ENCODE assay signal across 8 cellular contexts in genomic region chr6:56370591-56371198, GRCh38.
DNase-seq lines count a peak whose midpoint lies in the region; ATAC-seq and TF ChIP-seq lines count a peak whose summit lies in the region.

No MANE protein-coding gene starts in this region.

- peaks cover 14% of the 10 kb centered on the region for H3K4me1 ChIP-seq in right cardiac atrium (ENCODE audit: control insufficient read depth, insufficient read depth, low read length)

- POLR2A ChIA-PET in WTC11 (lab: Charles Lee): no interaction called here

- peak overlapping the region; percentile 58 for H3K27ac ChIP-seq in right cardiac atrium (ENCODE audit: low read length)

- H3K27ac Mint-ChIP-seq in WTC11: no peak overlapping the region

- H3K9me3 Mint-ChIP-seq in WTC11: no peaks in the 10 kb centered on the region

- peaks cover 15% of the 10 kb centered on the region for H3K4me1 Mint-ChIP-seq in WTC11

- 30% methylated on average over 1 of the region's 1 CpG for WGBS in right cardiac atrium

- CTCF ChIA-PET in WTC11 (lab: Charles Lee): interaction anchor here (0.6 to 2.1 kb wide), 13 partner anchors 17 to 225 kb away, joined by 3 to 9 read pairs (median 4); no protein-coding TSS in a partner anchor

- H3K4me3 ChIP-seq in GM12865 (ENCODE audit: low read depth, low read length) (no peak overlapping the region), right cardiac atrium (ENCODE audit: low read length) (no peak overlapping the region)

- no peaks in the 10 kb centered on the region for H3K9me3 ChIP-seq in right cardiac atrium (ENCODE audit: control insufficient read depth, low read length)

- H3K27me3 ChIP-seq in right cardiac atrium (ENCODE audit: control insufficient read depth, insufficient read depth): no peaks in the 10 kb centered on the region

- no peaks in the 10 kb centered on the region; the same call in 1 of the 2 replicates for H3K27me3 Mint-ChIP-seq in WTC11 (ENCODE audit: low read depth)

- intact Hi-C loops in right cardiac atrium (cut with DNase I): no loop called here

- no peaks in the 10 kb centered on the region for H3K36me3 Mint-ChIP-seq in WTC11

- DNase-seq in GM12865 (ENCODE audit: low read depth): peak; percentile 54
- peak; percentile 84 for DNase-seq in NCI-H146 treated with DMSO at 0.1 percent for 48 hours (lab: John Stamatoyannopoulos, UW; ENCODE audit: unreplicated experiment)
- DNase-seq in WTC11 (ENCODE audit: low spot score): no peak
- DNase-seq in right cardiac atrium: no peak
- peak; percentile 88 for DNase-seq in stromal cell of bone marrow (ENCODE audit: low read depth)
- no peak for DNase-seq in NCI-H128 (lab: John Stamatoyannopoulos, UW; ENCODE audit: unreplicated experiment)
- no peak for DNase-seq in stimulated activated CD4-positive, alpha-beta T cell treated with anti-CD3 and anti-CD28 coated beads, Interleukin-4, amount 100 ng/mL, for 4 hours

- H3K4me3 Mint-ChIP-seq in WTC11: no peak overlapping the region

- ATAC-seq in HG02852 (IDR thresholded peaks at IDR 0.05; ENCODE audit: unreplicated experiment) (peak; percentile 92), WTC11 (no peak), right cardiac atrium (peak; percentile 72 to 90)

- TF ChIP-seq CTCF in GM12865 (IDR thresholded peaks at IDR 0.05; ENCODE audit: insufficient read depth, low read depth, low read length, missing control alignments) (no peak), WTC11 (IDR thresholded peaks at IDR 0.05) (no peak)

TF ChIP-seq in WTC11, 78 proteins besides CTCF, POLR2A, EP300 and RAD21:
- TF ChIP-seq ATF1 (CRISPR knock-in tag; IDR thresholded peaks at IDR 0.05): no peak
- TF ChIP-seq MLX (CRISPR knock-in tag; IDR thresholded peaks at IDR 0.05): no peak
- no peak for TF ChIP-seq SOX15 (CRISPR knock-in tag; IDR thresholded peaks at IDR 0.05)
- TF ChIP-seq GABPB1 (CRISPR knock-in tag; IDR thresholded peaks at IDR 0.05): 0 out of 2 replicates have a peak, but pooled peaks have one; percentile 16

Comparison
In these comparisons a context has a peak if more than half of its experiments do, and no peak if none do; other contexts are left out.
1. DNase-seq: peak in GM12865 (single experiment), NCI-H146 treated with DMSO at 0.1 percent for 48 hours (single experiment) and stromal cell of bone marrow (single experiment); none in WTC11 (single experiment), right cardiac atrium (0 of 3), NCI-H128 (single experiment) and stimulated activated CD4-positive, alpha-beta T cell treated with anti-CD3 and anti-CD28 coated beads, Interleukin-4, amount 100 ng/mL, for 4 hours (0 of 2).